In genomic region chr14:92534863-92535654, GRCh38 we compare ENCODE assay signal across 15 cellular contexts. TPM values are rescaled to one million over a fixed set of nuclear protein-coding genes. Genes with fewer than 3 reads are reported as not detected.
A peak's percentile ranks its signal among the peaks of the same experiment; 100 is the strongest.
DNase-seq lines count a peak whose midpoint lies in the region; ATAC-seq and TF ChIP-seq lines count a peak whose summit lies in the region.
"Had no signal": no experiment of that assay in that cellular context is flagged by ENCODE, and none has a peak within 500 bp of the region (broad histone marks: within the 10 kb centered on the region; RNA-seq: fewer than 3 reads in every experiment).

No MANE protein-coding gene starts in this region.

- peak overlapping the region; percentile 36 for H3K4me3 Mint-ChIP-seq in activated CD4-positive, alpha-beta T cell treated with anti-CD3 and anti-CD28 coated beads for 36 hours
- H3K4me3 Mint-ChIP-seq in activated naive CD8-positive, alpha-beta T cell treated with anti-CD3 and anti-CD28 coated beads, Interleukin-2, amount 50 U/mL, for 24 hours = peak overlapping the region; percentile 66
- no peak overlapping the region for H3K4me3 Mint-ChIP-seq in osteocyte (ENCODE audit: unreplicated experiment)
- H3K4me3 Mint-ChIP-seq: dendritic cell treated with granulocyte-macrophage colony-stimulating factor and Interleukin-4, amounts not matched to agents 40 ng/mL and 50 ng/mL, for 4 days had no signal

- H4K20me1 ChIP-seq in OCI-LY7 (ENCODE audit: insufficient read depth, low read length) = no peaks in the 10 kb centered on the region

- H3K79me2 ChIP-seq in OCI-LY7 (ENCODE audit: insufficient read depth, low read depth, low read length) = no peaks in the 10 kb centered on the region

- no peaks in the 10 kb centered on the region for H3K27me3 Mint-ChIP-seq in activated CD4-positive, alpha-beta T cell treated with anti-CD3 and anti-CD28 coated beads for 36 hours
- no peaks in the 10 kb centered on the region for H3K27me3 Mint-ChIP-seq in activated naive CD8-positive, alpha-beta T cell treated with anti-CD3 and anti-CD28 coated beads, Interleukin-2, amount 50 U/mL, for 24 hours
- H3K27me3 Mint-ChIP-seq in osteocyte (ENCODE audit: unreplicated experiment) = no peaks in the 10 kb centered on the region
- H3K27me3 Mint-ChIP-seq: dendritic cell treated with granulocyte-macrophage colony-stimulating factor and Interleukin-4, amounts not matched to agents 40 ng/mL and 50 ng/mL, for 4 days had no signal

- peak; percentile 46 for DNase-seq in activated CD4-positive, alpha-beta T cell treated with anti-CD3 and anti-CD28 coated beads for 36 hours
- no peak for DNase-seq in activated CD4-positive, alpha-beta T cell treated with anti-CD3 and anti-CD28 coated beads for 48 hours
- DNase-seq in OCI-LY7 (ENCODE audit: low spot score) (no peak), osteocyte (ENCODE audit: extremely low spot score, unreplicated experiment) (no peak), hepatic stellate cell (ENCODE audit: low spot score) (no peak)
- no peak for DNase-seq in activated naive CD8-positive, alpha-beta T cell treated with anti-CD3 and anti-CD28 coated beads, Interleukin-2, amount 50 U/mL, for 24 hours
- DNase-seq: DMS 273 treated with DMSO at 0.1 percent for 48 hours, NCI-H1105, NCI-H524 treated with DMSO at 0.1 percent for 48 hours, retina, tibial artery had no signal

- peaks cover 67% of the 10 kb centered on the region for H3K4me1 Mint-ChIP-seq in activated CD4-positive, alpha-beta T cell treated with anti-CD3 and anti-CD28 coated beads for 36 hours
- peaks cover 91% of the 10 kb centered on the region for H3K4me1 Mint-ChIP-seq in activated naive CD8-positive, alpha-beta T cell treated with anti-CD3 and anti-CD28 coated beads, Interleukin-2, amount 50 U/mL, for 24 hours
- H3K4me1 Mint-ChIP-seq in osteocyte (ENCODE audit: unreplicated experiment) = peaks cover 36% of the 10 kb centered on the region

- no TSS peak for BruUV-seq in OCI-LY7 (replicated peaks; lab: Mats Ljungman, UMichigan)

- 0 out of 2 replicates have a peak overlapping the region, but pooled peaks have one; percentile 16 for H3K4me2 ChIP-seq in OCI-LY7 (ENCODE audit: low read length)

- H3K27ac ChIP-seq in OCI-LY7 (ENCODE audit: low read depth, low read length, poor library complexity, severe bottlenecking) = no peak overlapping the region
- H3K27ac ChIP-seq: tibial artery, VCaP had no signal

- ATAC-seq in activated CD4-positive, alpha-beta T cell treated with anti-CD3 and anti-CD28 coated beads for 36 hours = peak; percentile 50
- ATAC-seq in activated naive CD8-positive, alpha-beta T cell treated with anti-CD3 and anti-CD28 coated beads, Interleukin-2, amount 50 U/mL, for 24 hours = no peak
- no peak for ATAC-seq in HG03135 (IDR thresholded peaks at IDR 0.05; ENCODE audit: unreplicated experiment)
- no peak for ATAC-seq in GM18511 (IDR thresholded peaks at IDR 0.05; ENCODE audit: unreplicated experiment)

- CTCF ChIA-PET in activated CD4-positive, alpha-beta T cell treated with anti-CD3 and anti-CD28 coated beads for 36 hours (lab: Charles Lee) = interaction anchor here (0.7 to 1.0 kb wide), 2 partner anchors 17 to 76 kb away, joined by 3 to 4 read pairs; no protein-coding TSS in a partner anchor
- CTCF ChIA-PET in OCI-LY7 (lab: Charles Lee; ENCODE audit: unreplicated experiment) = no interaction called here

- no peaks in the 10 kb centered on the region for H3K9me3 ChIP-seq in OCI-LY7 (ENCODE audit: low read length)
- H3K9me3 ChIP-seq: tibial artery had no signal

- H3K4me1 ChIP-seq in OCI-LY7 (ENCODE audit: insufficient read depth, low read length, poor library complexity, severe bottlenecking) = peaks cover 27% of the 10 kb centered on the region

- no peaks in the 10 kb centered on the region for H3K9me3 Mint-ChIP-seq in activated CD4-positive, alpha-beta T cell treated with anti-CD3 and anti-CD28 coated beads for 36 hours (ENCODE audit: low read depth)
- no peaks in the 10 kb centered on the region for H3K9me3 Mint-ChIP-seq in activated naive CD8-positive, alpha-beta T cell treated with anti-CD3 and anti-CD28 coated beads, Interleukin-2, amount 50 U/mL, for 24 hours
- no peaks in the 10 kb centered on the region for H3K9me3 Mint-ChIP-seq in osteocyte (ENCODE audit: unreplicated experiment)
- H3K9me3 Mint-ChIP-seq: dendritic cell treated with granulocyte-macrophage colony-stimulating factor and Interleukin-4, amounts not matched to agents 40 ng/mL and 50 ng/mL, for 4 days had no signal

- intact Hi-C loops in activated CD4-positive, alpha-beta T cell treated with anti-CD3 and anti-CD28 coated beads for 36 hours (cut with DNase I, micrococcal nuclease) = no loop called here
- intact Hi-C loops in OCI-LY7 (cut with micrococcal nuclease; ENCODE audit: unreplicated experiment) = no loop called here

- peak overlapping the region; percentile 30; the same call in 1 of the 2 replicates for H2AFZ ChIP-seq in OCI-LY7 (ENCODE audit: low read length)

- no peak for TF ChIP-seq CTCF in OCI-LY7 (conservative IDR thresholded peaks at IDR 0.05; ENCODE audit: low read length)
- no peak for TF ChIP-seq CTCF in osteocyte (IDR thresholded peaks at IDR 0.05)

- H3K36me3 Mint-ChIP-seq in activated CD4-positive, alpha-beta T cell treated with anti-CD3 and anti-CD28 coated beads for 36 hours (ENCODE audit: low read depth) = no peaks in the 10 kb centered on the region
- H3K36me3 Mint-ChIP-seq in activated naive CD8-positive, alpha-beta T cell treated with anti-CD3 and anti-CD28 coated beads, Interleukin-2, amount 50 U/mL, for 24 hours (ENCODE audit: low read depth) = peaks cover 14% of the 10 kb centered on the region
- H3K36me3 Mint-ChIP-seq in osteocyte (ENCODE audit: unreplicated experiment) = no peaks in the 10 kb centered on the region

- peak overlapping the region; percentile 66 for H3K27ac Mint-ChIP-seq in activated CD4-positive, alpha-beta T cell treated with anti-CD3 and anti-CD28 coated beads for 36 hours
- peak overlapping the region; percentile 81 for H3K27ac Mint-ChIP-seq in activated naive CD8-positive, alpha-beta T cell treated with anti-CD3 and anti-CD28 coated beads, Interleukin-2, amount 50 U/mL, for 24 hours
- peak overlapping the region; percentile 4 for H3K27ac Mint-ChIP-seq in osteocyte (ENCODE audit: unreplicated experiment)
- H3K27ac Mint-ChIP-seq: dendritic cell treated with granulocyte-macrophage colony-stimulating factor and Interleukin-4, amounts not matched to agents 40 ng/mL and 50 ng/mL, for 4 days had no signal

- no peak overlapping the region for H3K4me3 ChIP-seq in OCI-LY7 (ENCODE audit: low read depth, low read length, poor library complexity, severe bottlenecking)
- H3K4me3 ChIP-seq: tibial artery had no signal

- no peaks in the 10 kb centered on the region for H3K36me3 ChIP-seq in OCI-LY7 (ENCODE audit: insufficient read depth, low read length)
- H3K36me3 ChIP-seq: tibial artery had no signal

- H3K9me2 ChIP-seq in OCI-LY7 (ENCODE audit: insufficient read depth, low read length) = no peaks in the 10 kb centered on the region

- POLR2A ChIA-PET in activated CD4-positive, alpha-beta T cell treated with anti-CD3 and anti-CD28 coated beads for 36 hours (lab: Charles Lee) = interaction anchor here (0.6 to 1.0 kb wide), 3 partner anchors 9 to 200 kb away, joined by 3 read pairs; no protein-coding TSS in a partner anchor
- POLR2A ChIA-PET in OCI-LY7 (lab: Charles Lee) = interaction anchor here (0.7 kb wide), 1 partner anchor 10 kb away, joined by 4 read pairs; no protein-coding TSS in a partner anchor

RNA-seq across cellular contexts. Expression of gene RIN3, which starts 21.5 kb away (rescaled TPM):
- 10 to 100 TPM; 23.1 to 26.4 TPM for total RNA-seq in activated CD4-positive, alpha-beta T cell treated with anti-CD3 and anti-CD28 coated beads for 36 hours
- not detected in 2 replicates for total RNA-seq in OCI-LY7 (2014; rRNA removed; shearing (Covaris generic))
- not detected in 2 replicates for total RNA-seq in OCI-LY7 (2022)
- 26.7 and 31.3 TPM in 2 replicates for total RNA-seq in osteocyte

Comparison
In these comparisons a context has a peak if more than half of its experiments do, and no peak if none do; other contexts are left out.
1. H3K27ac Mint-ChIP-seq: peak in every context shown above with its lines; median percentile 81 in activated naive CD8-positive, alpha-beta T cell treated with anti-CD3 and anti-CD28 coated beads, Interleukin-2, amount 50 U/mL, for 24 hours; 66 in activated CD4-positive, alpha-beta T cell treated with anti-CD3 and anti-CD28 coated beads for 36 hours; 4 in osteocyte.
2. RNA of gene RIN3, which starts 21.5 kb away (total RNA-seq): 26.7 to 31.3 TPM in osteocyte and 23.1 to 26.4 TPM in activated CD4-positive, alpha-beta T cell treated with anti-CD3 and anti-CD28 coated beads for 36 hours; not detected in OCI-LY7; every median in the first group is over 10 times any median in the second.